ENCODE assay signal across 18 cellular contexts in the genomic region with DNA sequence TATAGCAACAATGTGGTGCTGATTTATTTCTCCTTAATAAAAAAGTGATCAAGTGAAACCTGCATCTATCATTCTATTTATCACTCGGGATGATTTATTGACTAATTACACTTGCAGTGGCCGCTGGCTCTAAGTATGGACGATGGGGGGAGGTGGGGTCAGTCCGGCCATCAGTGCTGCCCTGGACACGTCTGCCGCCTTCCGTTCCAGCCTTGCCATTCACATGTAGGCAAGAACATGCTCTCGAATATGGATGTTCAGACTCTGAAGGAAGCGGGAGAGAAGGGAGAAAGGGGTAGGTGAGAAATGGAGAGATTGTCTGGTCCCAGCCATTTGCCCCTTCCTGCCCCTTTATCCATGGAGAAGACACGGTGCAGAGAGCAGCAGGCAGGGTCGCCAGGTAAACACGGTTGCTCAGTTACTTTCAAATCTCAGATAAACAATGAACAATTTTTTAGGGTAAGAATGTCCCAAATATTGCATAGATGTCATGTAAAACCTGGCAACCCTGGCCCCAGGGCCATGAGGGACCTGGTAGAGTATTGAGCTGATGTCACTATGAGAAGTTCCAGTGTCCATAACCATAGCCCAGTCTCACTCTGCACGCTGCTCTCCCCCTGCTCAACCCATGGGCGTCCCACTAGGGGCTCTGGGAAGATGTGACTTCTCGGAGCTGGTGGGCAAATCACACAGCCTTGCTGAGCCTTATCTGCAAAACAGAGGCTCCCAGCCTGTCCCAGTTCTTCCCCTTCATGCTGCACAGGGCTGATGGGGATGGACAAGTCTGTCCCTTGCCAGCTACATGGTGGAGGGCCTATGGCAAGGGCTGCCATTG.
"Had no signal": no experiment of that assay in that cellular context is flagged by ENCODE, and none has a peak within 500 bp of the region (broad histone marks: within the 10 kb centered on the region; RNA-seq: fewer than 3 reads in every experiment).

No MANE protein-coding gene starts in this region.

- H3K27me3 ChIP-seq: dorsolateral prefrontal cortex, uterus had no signal

- H3K27ac Mint-ChIP-seq: activated CD4-positive, alpha-beta T cell treated with anti-CD3 and anti-CD28 coated beads, Interleukin-2, amount 10 ng/mL, durations not matched to agents 24 days and 14 days; activated naive CD4-positive, alpha-beta T cell treated with anti-CD3 and anti-CD28 coated beads, Interleukin-2, amount 50 U/mL, for 72 hours; activated T-helper 1 cell treated with anti-CD3 and anti-CD28 coated beads, Interleukin-12 subunit alpha, Interleukin-12 subunit beta, Interleukin-2, Interleukin-4 antibody, amounts not matched to agents 30 ng/mL and 10 ng/mL and 1 ng/mL, durations not matched to agents 14 hours and 24 hours and 36 hours; endodermal cell; nephron had no signal

- ATAC-seq: activated naive CD4-positive, alpha-beta T cell treated with anti-CD3 and anti-CD28 coated beads, Interleukin-2, amount 50 U/mL, for 72 hours had no signal

- H3K27ac ChIP-seq: dorsolateral prefrontal cortex, tibial artery, uterus had no signal

- H3K4me3 Mint-ChIP-seq: activated CD4-positive, alpha-beta T cell treated with anti-CD3 and anti-CD28 coated beads, Interleukin-2, amount 10 ng/mL, durations not matched to agents 24 days and 14 days; activated T-helper 1 cell treated with anti-CD3 and anti-CD28 coated beads, Interleukin-12 subunit alpha, Interleukin-12 subunit beta, Interleukin-2, Interleukin-4 antibody, amounts not matched to agents 30 ng/mL and 10 ng/mL and 1 ng/mL, durations not matched to agents 14 hours and 24 hours and 36 hours; endodermal cell; nephron had no signal

- H3K4me1 ChIP-seq: uterus had no signal

- H3K4me1 Mint-ChIP-seq: nephron had no signal

- H3K9me3 ChIP-seq: tibial artery, uterus had no signal

- H3K36me3 ChIP-seq: tibial artery, uterus had no signal

- DNase-seq: activated CD4-positive, alpha-beta T cell treated with anti-CD3 and anti-CD28 coated beads, Interleukin-2, amount 10 ng/mL, durations not matched to agents 24 days and 14 days; activated CD4-positive, CD25-positive, alpha-beta regulatory T cell; activated gamma-delta T cell treated with Interleukin-2 at 50 U/mL for 16 hours; activated T-cell treated with anti-CD3 and anti-CD28 coated beads for 4 hours; dorsolateral prefrontal cortex; endodermal cell; foreskin melanocyte; occipital lobe; retina; stimulated activated CD4-positive, alpha-beta T cell treated with anti-CD3 and anti-CD28 coated beads, Interleukin-2, amount 100 ng/mL, for 24 hours; stimulated activated naive CD4-positive, alpha-beta T cell treated with Interleukin-2 at 50 U/mL for 16 hours; T1000; uterus had no signal

- H3K36me3 Mint-ChIP-seq: activated naive CD4-positive, alpha-beta T cell treated with anti-CD3 and anti-CD28 coated beads, Interleukin-2, amount 50 U/mL, for 72 hours had no signal

- H3K4me3 ChIP-seq: dorsolateral prefrontal cortex, lung, tibial artery, uterus had no signal
